In genomic region chr7:38179719-38180333, GRCh38 we compare ENCODE assay signal across 8 cellular contexts. TPM values are rescaled to one million over a fixed set of nuclear protein-coding genes. Genes with fewer than 3 reads are reported as not detected.
DNase-seq lines count a peak whose midpoint lies in the region; ATAC-seq and TF ChIP-seq lines count a peak whose summit lies in the region.

No MANE protein-coding gene starts in this region.

- no peak overlapping the region for H3K4me3 ChIP-seq in CD8-positive, alpha-beta T cell (ENCODE audit: low read depth, low read length)
- H3K4me3 ChIP-seq in Loucy (ENCODE audit: low read length, poor library complexity, severe bottlenecking) (peak overlapping the region; percentile 91), body of pancreas (no peak overlapping the region)

- ATAC-seq in CD8-positive, alpha-beta T cell = no peak
- no peak for ATAC-seq in body of pancreas

- no peak for TF ChIP-seq POLR2A in body of pancreas (IDR thresholded peaks at IDR 0.05)

- no peaks in the 10 kb centered on the region for H3K36me3 ChIP-seq in CD8-positive, alpha-beta T cell (ENCODE audit: insufficient read depth, low read length)
- H3K36me3 ChIP-seq in Loucy (ENCODE audit: insufficient read depth, low read length) (no peaks in the 10 kb centered on the region), body of pancreas (replicated peaks in 1 of 2; ENCODE audit: insufficient read depth in 1 of 2, low read depth in 2 of 2) (no peaks in the 10 kb centered on the region)

- H3K9me3 Mint-ChIP-seq in CD8-positive, alpha-beta T cell = no peaks in the 10 kb centered on the region
- H3K9me3 Mint-ChIP-seq in dendritic cell treated with granulocyte-macrophage colony-stimulating factor and Interleukin-4, amounts not matched to agents 40 ng/mL and 50 ng/mL, for 4 days = no peaks in the 10 kb centered on the region
- peaks cover 4% of the 10 kb centered on the region for H3K9me3 Mint-ChIP-seq in neural crest cell

- intact Hi-C loops in CD8-positive, alpha-beta T cell (cut with DNase I, micrococcal nuclease) = loop anchor here (2.0 to 10.0 kb wide), 4 partner anchors 35 to 735 kb away; no protein-coding TSS in a partner anchor
- intact Hi-C loops in dendritic cell treated with granulocyte-macrophage colony-stimulating factor and Interleukin-4, amounts not matched to agents 40 ng/mL and 50 ng/mL, for 4 days (cut with micrococcal nuclease) = no loop called here
- intact Hi-C loops in body of pancreas (cut with DNase I) = no loop called here

- no peak for DNase-seq in CD8-positive, alpha-beta T cell
- no peak for DNase-seq in neural crest cell (ENCODE audit: low read depth, low spot score)
- DNase-seq in GDM1 (lab: John Stamatoyannopoulos, UW) = no peak
- no peak for DNase-seq in hepatic stellate cell (ENCODE audit: low spot score)
- DNase-seq in body of pancreas = no peak
- no peak for DNase-seq in HuH-7 (ENCODE audit: low spot score)

- no peaks in the 10 kb centered on the region; the same call in 1 of the 2 replicates for H3F3A ChIP-seq in Loucy (ENCODE audit: low read depth)

- H3K27me3 Mint-ChIP-seq in CD8-positive, alpha-beta T cell (ENCODE audit: low read depth) = peaks cover under 1% of the 10 kb centered on the region
- no peaks in the 10 kb centered on the region for H3K27me3 Mint-ChIP-seq in dendritic cell treated with granulocyte-macrophage colony-stimulating factor and Interleukin-4, amounts not matched to agents 40 ng/mL and 50 ng/mL, for 4 days
- H3K27me3 Mint-ChIP-seq in neural crest cell (ENCODE audit: low read depth) = no peaks in the 10 kb centered on the region

- no peaks in the 10 kb centered on the region for H3K9me2 ChIP-seq in Loucy (replicated peaks; ENCODE audit: low read depth, low read length)

- no peak overlapping the region for H3K27ac ChIP-seq in CD8-positive, alpha-beta T cell (ENCODE audit: low read depth, low read length)
- H3K27ac ChIP-seq in body of pancreas = no peak overlapping the region

- no peak for TF ChIP-seq CTCF in CD8-positive, alpha-beta T cell (IDR thresholded peaks at IDR 0.05)
- TF ChIP-seq CTCF in Loucy (conservative IDR thresholded peaks at IDR 0.05; ENCODE audit: low read length) = no peak
- no peak for TF ChIP-seq CTCF in neural crest cell (conservative IDR thresholded peaks at IDR 0.05)
- TF ChIP-seq CTCF in body of pancreas (IDR thresholded peaks at IDR 0.05) = no peak

- no peak overlapping the region for H2AFZ ChIP-seq in Loucy (ENCODE audit: low read length)

- CTCF ChIA-PET in CD8-positive, alpha-beta T cell (lab: Charles Lee) = interaction anchor here (0.8 to 3.8 kb wide), 3 partner anchors 12 to 194 kb away, joined by 3 to 22 read pairs (median 5); no protein-coding TSS in a partner anchor

- H3K27ac Mint-ChIP-seq in CD8-positive, alpha-beta T cell = peak overlapping the region; percentile 91
- peak overlapping the region; percentile 53 for H3K27ac Mint-ChIP-seq in dendritic cell treated with granulocyte-macrophage colony-stimulating factor and Interleukin-4, amounts not matched to agents 40 ng/mL and 50 ng/mL, for 4 days
- peak overlapping the region; percentile 60 for H3K27ac Mint-ChIP-seq in neural crest cell (ENCODE audit: unreplicated experiment)

- peaks cover 24% of the 10 kb centered on the region for H3K4me1 ChIP-seq in CD8-positive, alpha-beta T cell (ENCODE audit: insufficient read depth, low read length)
- H3K4me1 ChIP-seq in Loucy (ENCODE audit: insufficient read depth, low read length, poor library complexity, severe bottlenecking) (peaks cover 50% of the 10 kb centered on the region), body of pancreas (peaks cover 16% of the 10 kb centered on the region)

- H3K79me2 ChIP-seq in Loucy (ENCODE audit: insufficient read depth, low read length) = peaks cover 59% of the 10 kb centered on the region

- no peaks in the 10 kb centered on the region for H3K27me3 ChIP-seq in CD8-positive, alpha-beta T cell (ENCODE audit: insufficient read depth, low read length)
- H3K27me3 ChIP-seq in Loucy (ENCODE audit: insufficient read depth, low read length, poor library complexity, severe bottlenecking) (no peaks in the 10 kb centered on the region), body of pancreas (no peaks in the 10 kb centered on the region)

- POLR2A ChIA-PET in CD8-positive, alpha-beta T cell (lab: Charles Lee) = no interaction called here

- H3K4me2 ChIP-seq in Loucy (ENCODE audit: low read depth, low read length, poor library complexity, severe bottlenecking) = peak overlapping the region; percentile 92

- H3K4me3 Mint-ChIP-seq in CD8-positive, alpha-beta T cell = peak overlapping the region; percentile 42
- peak overlapping the region; percentile 38 for H3K4me3 Mint-ChIP-seq in dendritic cell treated with granulocyte-macrophage colony-stimulating factor and Interleukin-4, amounts not matched to agents 40 ng/mL and 50 ng/mL, for 4 days
- H3K4me3 Mint-ChIP-seq in neural crest cell = peak overlapping the region; percentile 91

- peaks cover 18% of the 10 kb centered on the region for H3K36me3 Mint-ChIP-seq in CD8-positive, alpha-beta T cell
- peaks cover 16% of the 10 kb centered on the region for H3K36me3 Mint-ChIP-seq in dendritic cell treated with granulocyte-macrophage colony-stimulating factor and Interleukin-4, amounts not matched to agents 40 ng/mL and 50 ng/mL, for 4 days (ENCODE audit: low read depth)
- peaks cover 6% of the 10 kb centered on the region for H3K36me3 Mint-ChIP-seq in neural crest cell (ENCODE audit: low read depth)

- H4K20me1 ChIP-seq in Loucy (ENCODE audit: insufficient read depth, low read length, poor library complexity, severe bottlenecking) = peaks cover 32% of the 10 kb centered on the region

- no peaks in the 10 kb centered on the region for H3K9me3 ChIP-seq in CD8-positive, alpha-beta T cell (ENCODE audit: low read length)
- H3K9me3 ChIP-seq in Loucy (ENCODE audit: insufficient read depth, low read depth, low read length) = no peaks in the 10 kb centered on the region
- no peaks in the 10 kb centered on the region for H3K9me3 ChIP-seq in body of pancreas

- peaks cover 44% of the 10 kb centered on the region for H3K4me1 Mint-ChIP-seq in CD8-positive, alpha-beta T cell (ENCODE audit: low read depth)
- peaks cover 37% of the 10 kb centered on the region for H3K4me1 Mint-ChIP-seq in dendritic cell treated with granulocyte-macrophage colony-stimulating factor and Interleukin-4, amounts not matched to agents 40 ng/mL and 50 ng/mL, for 4 days (ENCODE audit: low read depth)
- peaks cover 37% of the 10 kb centered on the region for H3K4me1 Mint-ChIP-seq in neural crest cell

- H3K9ac ChIP-seq in Loucy (ENCODE audit: low read depth, low read length, poor library complexity, severe bottlenecking) = peak overlapping the region; percentile 77

- 34 to 41% methylated on average over 3 of the region's 3 CpGs for WGBS in body of pancreas, 2 donors

RNA-seq across cellular contexts. Expression of gene STARD3NL, which starts 1.8 kb away (rescaled TPM):
- total RNA-seq in CD8-positive, alpha-beta T cell = 10 to 100 TPM; 22.4 to 22.7 TPM
- 61.5 and 62.4 TPM in 2 replicates for total RNA-seq in neural crest cell
- 10 to 100 TPM; 10.9 to 19.7 TPM for total RNA-seq in body of pancreas

Comparison
In these comparisons a context has a peak if more than half of its experiments do, and no peak if none do; other contexts are left out.
1. H3K4me3 Mint-ChIP-seq: peak in every context shown above with its lines; median percentile 91 in neural crest cell; 42 in CD8-positive, alpha-beta T cell; 38 in dendritic cell treated with granulocyte-macrophage colony-stimulating factor and Interleukin-4, amounts not matched to agents 40 ng/mL and 50 ng/mL, for 4 days.
2. intact Hi-C loops: an anchor here in CD8-positive, alpha-beta T cell (2.0 to 10.0 kb wide); none called in dendritic cell treated with granulocyte-macrophage colony-stimulating factor and Interleukin-4, amounts not matched to agents 40 ng/mL and 50 ng/mL, for 4 days and body of pancreas.